ENCODE assay signal across 34 cellular contexts in genomic region chr15:61820212-61820611, GRCh38.
"Had no signal": no experiment of that assay in that cellular context is flagged by ENCODE, and none has a peak within 500 bp of the region (broad histone marks: within the 10 kb centered on the region; RNA-seq: fewer than 3 reads in every experiment).

No MANE protein-coding gene starts in this region.

- H3K27me3 ChIP-seq: MG63 had no signal

- H3K9me3 ChIP-seq: MG63 had no signal

- H3K27ac ChIP-seq: KMS-11 had no signal

- H3K36me3 ChIP-seq: MG63 had no signal

- H3K9ac ChIP-seq: KMS-11 had no signal

- H3K4me3 ChIP-seq: MG63 had no signal

- H3K4me2 ChIP-seq: KMS-11 had no signal

- DNase-seq: Karpas-422, Kasumi-1, MG63, MM.1S, MV-4-11, NCI-H1048, NCI-H1092, NCI-H1092 treated with DMSO at 0.1 percent for 48 hours, NCI-H1105, NCI-H1105 treated with DMSO at 0.1 percent for 48 hours, NCI-H1417, NCI-H1417 treated with DMSO at 0.1 percent for 48 hours, NCI-H1436, NCI-H1436 treated with DMSO at 0.1 percent for 48 hours, NCI-H146, NCI-H1694, NCI-H1694 treated with DMSO at 0.1 percent for 48 hours, NCI-H187, NCI-H187 treated with DMSO at 0.1 percent for 48 hours, NCI-H1930, NCI-H2029, NCI-H2029 treated with DMSO at 0.1 percent for 48 hours, NCI-H2081, NCI-H2081 treated with DMSO at 0.1 percent for 48 hours, NCI-H2107, NCI-H2171, NCI-H2171 treated with DMSO at 0.1 percent for 48 hours, NCI-H2227 treated with DMSO at 0.1 percent for 48 hours, NCI-H226, NCI-H345, NCI-H446, NCI-H446 treated with DMSO at 0.1 percent for 48 hours, NCI-H510A had no signal
